13 cellular contexts compared by ENCODE assay signal in genomic region chr7:121433775-121434174, GRCh38. TPM values are rescaled to one million over a fixed set of nuclear protein-coding genes. Genes with fewer than 3 reads are reported as not detected.
DNase-seq lines count a peak whose midpoint lies in the region; ATAC-seq and TF ChIP-seq lines count a peak whose summit lies in the region.
"Had no signal": no experiment of that assay in that cellular context is flagged by ENCODE, and none has a peak within 500 bp of the region (broad histone marks: within the 10 kb centered on the region; RNA-seq: fewer than 3 reads in every experiment).

No MANE protein-coding gene starts in this region.

- peaks cover 0 to 4% (median 3%) of the 10 kb centered on the region in 3 donors for H3K36me3 Mint-ChIP-seq in immature natural killer cell
- H3K36me3 Mint-ChIP-seq in stimulated activated naive B cell treated with anti-CD40 and anti-IgM and Interleukin-4, amounts not matched to agents 10 μg/mL and 1 μg/mL and 100 μg/mL, for 72 hours = peaks cover 0 to 3% of the 10 kb centered on the region in 2 donors

- H3K27me3 Mint-ChIP-seq in immature natural killer cell (ENCODE audit: low read depth in 3 of 3) = peaks cover 0 to 2% (median 2%) of the 10 kb centered on the region in 3 donors
- no peaks in the 10 kb centered on the region for H3K27me3 Mint-ChIP-seq in stimulated activated naive B cell treated with anti-CD40 and anti-IgM and Interleukin-4, amounts not matched to agents 10 μg/mL and 1 μg/mL and 100 μg/mL, for 72 hours

- H3K9me3 Mint-ChIP-seq in immature natural killer cell = no peaks in the 10 kb centered on the region
- peaks cover 0 to 5% of the 10 kb centered on the region in 2 donors for H3K9me3 Mint-ChIP-seq in stimulated activated naive B cell treated with anti-CD40 and anti-IgM and Interleukin-4, amounts not matched to agents 10 μg/mL and 1 μg/mL and 100 μg/mL, for 72 hours

- peaks cover 15 to 18% of the 10 kb centered on the region in 2 donors for H3K4me1 Mint-ChIP-seq in immature natural killer cell
- peaks cover 16 to 32% of the 10 kb centered on the region in 2 donors for H3K4me1 Mint-ChIP-seq in stimulated activated naive B cell treated with anti-CD40 and anti-IgM and Interleukin-4, amounts not matched to agents 10 μg/mL and 1 μg/mL and 100 μg/mL, for 72 hours

- TF ChIP-seq CTCF in GM20000 (IDR thresholded peaks at IDR 0.05; ENCODE audit: extremely low read depth, missing control alignments) = no peak

- DNase-seq in GM20000 (ENCODE audit: low spot score) = peak; percentile 37
- DNase-seq in SK-N-DZ (ENCODE audit: low spot score) = no peak
- DNase-seq in NCI-H2171 (lab: John Stamatoyannopoulos, UW) = no peak
- DNase-seq in immature natural killer cell = no peak
- DNase-seq in stimulated activated naive B cell treated with anti-CD40 and anti-IgM and Interleukin-4, amounts not matched to agents 10 μg/mL and 1 μg/mL and 100 μg/mL, for 72 hours = no peak
- DNase-seq: dermis blood vessel endothelial cell, HFFc6, midbrain, NCI-H2081, WERI-Rb-1 had no signal

- no peak overlapping the region for H3K4me3 Mint-ChIP-seq in immature natural killer cell
- H3K4me3 Mint-ChIP-seq in stimulated activated naive B cell treated with anti-CD40 and anti-IgM and Interleukin-4, amounts not matched to agents 10 μg/mL and 1 μg/mL and 100 μg/mL, for 72 hours = no peak overlapping the region
- H3K4me3 Mint-ChIP-seq: HFFc6 had no signal

- ATAC-seq in GM18498 (IDR thresholded peaks at IDR 0.05; ENCODE audit: unreplicated experiment) (peak; percentile 69), HG02798 (IDR thresholded peaks at IDR 0.05; ENCODE audit: poor library complexity, unreplicated experiment) (peak; percentile 77), HG03439 (IDR thresholded peaks at IDR 0.05; ENCODE audit: unreplicated experiment) (peak; percentile 72)
- no peak for ATAC-seq in stimulated activated naive B cell treated with anti-CD40 and anti-IgM and Interleukin-4, amounts not matched to agents 10 μg/mL and 1 μg/mL and 100 μg/mL, for 72 hours (replicated peaks)

- H3K27ac Mint-ChIP-seq in immature natural killer cell = no peak overlapping the region
- no peak overlapping the region for H3K27ac Mint-ChIP-seq in stimulated activated naive B cell treated with anti-CD40 and anti-IgM and Interleukin-4, amounts not matched to agents 10 μg/mL and 1 μg/mL and 100 μg/mL, for 72 hours
- H3K27ac Mint-ChIP-seq: HFFc6 had no signal

RNA-seq across cellular contexts. Expression of gene FAM3C, which starts 37.7 kb away (rescaled TPM):
- polyA plus RNA-seq in SK-N-DZ (2014; cell fraction: cytosol; rRNA removed) = 19.3 and 22.1 TPM in 2 replicates
- 19.6 and 24.0 TPM in 2 replicates for polyA plus RNA-seq in SK-N-DZ (2014; cell fraction: nucleus; rRNA removed)
- polyA plus RNA-seq in immature natural killer cell = 10 to 100 TPM; 34.5 to 49.4 (median 48.1) TPM

Comparison
In these comparisons a context has a peak if more than half of its experiments do, and no peak if none do; other contexts are left out.
1. ATAC-seq: peak in GM18498 (single experiment), HG02798 (single experiment) and HG03439 (single experiment); none in stimulated activated naive B cell treated with anti-CD40 and anti-IgM and Interleukin-4, amounts not matched to agents 10 μg/mL and 1 μg/mL and 100 μg/mL, for 72 hours (0 of 2).